Comparison of ENCODE assay signal across 2 cellular contexts in the genomic region with DNA sequence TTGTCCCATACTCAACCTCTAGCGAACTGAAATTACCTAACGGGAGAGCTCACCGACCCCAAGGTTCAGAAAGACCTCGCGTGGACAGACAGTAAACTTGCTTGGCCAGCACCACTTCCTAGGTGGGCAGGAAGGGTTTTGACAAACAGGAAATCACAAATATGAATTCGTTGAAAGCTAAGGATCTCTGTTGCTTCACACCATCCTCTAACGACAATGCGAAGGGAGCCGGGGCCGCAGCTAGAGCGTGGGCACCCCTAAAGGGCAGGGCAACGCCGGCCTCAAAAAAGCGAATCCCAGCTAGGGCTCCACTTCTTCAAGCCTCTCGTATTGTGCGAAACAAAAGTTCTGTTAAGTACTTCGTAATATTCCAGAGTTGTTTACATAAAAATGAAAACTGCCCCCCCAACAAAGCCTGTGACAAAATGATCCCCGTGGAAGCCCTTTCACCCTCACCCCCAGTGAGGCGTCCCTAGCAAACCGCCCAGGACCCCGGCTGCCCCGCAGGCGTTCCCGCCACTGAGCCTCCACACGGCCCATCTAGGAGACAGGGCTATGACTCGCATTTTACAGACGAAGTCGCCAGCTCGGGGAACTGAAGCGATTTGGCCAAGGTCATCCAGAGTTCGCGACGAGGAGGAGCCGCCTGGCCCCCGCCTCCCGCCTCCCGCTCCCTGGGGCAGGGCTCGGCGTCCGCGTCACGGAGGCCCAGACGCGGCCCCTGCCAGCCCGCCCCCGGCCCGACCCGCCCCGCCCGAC.
TF ChIP-seq lines count a peak whose summit lies in the region.

No MANE protein-coding gene starts in this region.

TF ChIP-seq in HEK293, 187 proteins besides CTCF, POLR2A, EP300 and RAD21:
- no peak for TF ChIP-seq ZBTB1 (tag by site-specific recombination; IDR thresholded peaks at IDR 0.05)
- no peak for TF ChIP-seq ZNF133 (tag by site-specific recombination; IDR thresholded peaks at IDR 0.05)
- peak; percentile 40; the same call in 1 of the 2 replicates for TF ChIP-seq SP2 (tag by site-specific recombination; IDR thresholded peaks at IDR 0.05)
- no peak for TF ChIP-seq ZNF239 (tag by site-specific recombination; IDR thresholded peaks at IDR 0.05)
- no peak for TF ChIP-seq ZNF777 (tag by site-specific recombination; IDR thresholded peaks at IDR 0.05; ENCODE audit: borderline replicate concordance)
- TF ChIP-seq, protein P1, sequence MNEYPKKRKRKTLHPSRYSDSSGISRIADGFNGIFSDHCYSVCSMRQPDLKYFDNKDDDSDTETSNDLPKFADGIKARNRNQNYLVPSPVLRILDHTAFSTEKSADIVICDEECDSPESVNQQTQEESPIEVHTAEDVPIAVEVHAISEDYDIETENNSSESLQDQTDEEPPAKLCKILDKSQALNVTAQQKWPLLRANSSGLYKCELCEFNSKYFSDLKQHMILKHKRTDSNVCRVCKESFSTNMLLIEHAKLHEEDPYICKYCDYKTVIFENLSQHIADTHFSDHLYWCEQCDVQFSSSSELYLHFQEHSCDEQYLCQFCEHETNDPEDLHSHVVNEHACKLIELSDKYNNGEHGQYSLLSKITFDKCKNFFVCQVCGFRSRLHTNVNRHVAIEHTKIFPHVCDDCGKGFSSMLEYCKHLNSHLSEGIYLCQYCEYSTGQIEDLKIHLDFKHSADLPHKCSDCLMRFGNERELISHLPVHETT (tag by site-specific recombination; IDR thresholded peaks at IDR 0.05), result no peak
- peak; percentile 66 for TF ChIP-seq GLIS2 (tag by site-specific recombination; IDR thresholded peaks at IDR 0.05)
- peak; percentile 57; the same call in 1 of the 2 replicates for TF ChIP-seq ZNF335 (tag by site-specific recombination; conservative IDR thresholded peaks at IDR 0.05)
- TF ChIP-seq ZNF37A (tag by site-specific recombination; IDR thresholded peaks at IDR 0.05), result peak; percentile 94

TF ChIP-seq in K562, 482 proteins besides CTCF, POLR2A, EP300 and RAD21 (continues in another document):
- peak; percentile 76 for TF ChIP-seq NFE2 (IDR thresholded peaks at IDR 0.05; ENCODE audit: low read depth)
- peak; percentile 96 for TF ChIP-seq GTF2E2 (tag; IDR thresholded peaks at IDR 0.05)
- TF ChIP-seq, protein P2, sequence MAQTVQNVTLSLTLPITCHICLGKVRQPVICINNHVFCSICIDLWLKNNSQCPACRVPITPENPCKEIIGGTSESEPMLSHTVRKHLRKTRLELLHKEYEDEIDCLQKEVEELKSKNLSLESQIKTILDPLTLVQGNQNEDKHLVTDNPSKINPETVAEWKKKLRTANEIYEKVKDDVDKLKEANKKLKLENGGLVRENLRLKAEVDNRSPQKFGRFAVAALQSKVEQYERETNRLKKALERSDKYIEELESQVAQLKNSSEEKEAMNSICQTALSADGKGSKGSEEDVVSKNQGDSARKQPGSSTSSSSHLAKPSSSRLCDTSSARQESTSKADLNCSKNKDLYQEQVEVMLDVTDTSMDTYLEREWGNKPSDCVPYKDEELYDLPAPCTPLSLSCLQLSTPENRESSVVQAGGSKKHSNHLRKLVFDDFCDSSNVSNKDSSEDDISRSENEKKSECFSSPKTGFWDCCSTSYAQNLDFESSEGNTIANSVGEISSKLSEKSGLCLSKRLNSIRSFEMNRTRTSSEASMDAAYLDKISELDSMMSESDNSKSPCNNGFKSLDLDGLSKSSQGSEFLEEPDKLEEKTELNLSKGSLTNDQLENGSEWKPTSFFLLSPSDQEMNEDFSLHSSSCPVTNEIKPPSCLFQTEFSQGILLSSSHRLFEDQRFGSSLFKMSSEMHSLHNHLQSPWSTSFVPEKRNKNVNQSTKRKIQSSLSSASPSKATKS (CRISPR knock-in tag; IDR thresholded peaks at IDR 0.05), result no peak
- no peak for TF ChIP-seq BACH1 (tag; IDR thresholded peaks at IDR 0.05)
- TF ChIP-seq SMAD4 (CRISPR knock-in tag; conservative IDR thresholded peaks at IDR 0.05), result peak; percentile 14
- TF ChIP-seq, protein P3, sequence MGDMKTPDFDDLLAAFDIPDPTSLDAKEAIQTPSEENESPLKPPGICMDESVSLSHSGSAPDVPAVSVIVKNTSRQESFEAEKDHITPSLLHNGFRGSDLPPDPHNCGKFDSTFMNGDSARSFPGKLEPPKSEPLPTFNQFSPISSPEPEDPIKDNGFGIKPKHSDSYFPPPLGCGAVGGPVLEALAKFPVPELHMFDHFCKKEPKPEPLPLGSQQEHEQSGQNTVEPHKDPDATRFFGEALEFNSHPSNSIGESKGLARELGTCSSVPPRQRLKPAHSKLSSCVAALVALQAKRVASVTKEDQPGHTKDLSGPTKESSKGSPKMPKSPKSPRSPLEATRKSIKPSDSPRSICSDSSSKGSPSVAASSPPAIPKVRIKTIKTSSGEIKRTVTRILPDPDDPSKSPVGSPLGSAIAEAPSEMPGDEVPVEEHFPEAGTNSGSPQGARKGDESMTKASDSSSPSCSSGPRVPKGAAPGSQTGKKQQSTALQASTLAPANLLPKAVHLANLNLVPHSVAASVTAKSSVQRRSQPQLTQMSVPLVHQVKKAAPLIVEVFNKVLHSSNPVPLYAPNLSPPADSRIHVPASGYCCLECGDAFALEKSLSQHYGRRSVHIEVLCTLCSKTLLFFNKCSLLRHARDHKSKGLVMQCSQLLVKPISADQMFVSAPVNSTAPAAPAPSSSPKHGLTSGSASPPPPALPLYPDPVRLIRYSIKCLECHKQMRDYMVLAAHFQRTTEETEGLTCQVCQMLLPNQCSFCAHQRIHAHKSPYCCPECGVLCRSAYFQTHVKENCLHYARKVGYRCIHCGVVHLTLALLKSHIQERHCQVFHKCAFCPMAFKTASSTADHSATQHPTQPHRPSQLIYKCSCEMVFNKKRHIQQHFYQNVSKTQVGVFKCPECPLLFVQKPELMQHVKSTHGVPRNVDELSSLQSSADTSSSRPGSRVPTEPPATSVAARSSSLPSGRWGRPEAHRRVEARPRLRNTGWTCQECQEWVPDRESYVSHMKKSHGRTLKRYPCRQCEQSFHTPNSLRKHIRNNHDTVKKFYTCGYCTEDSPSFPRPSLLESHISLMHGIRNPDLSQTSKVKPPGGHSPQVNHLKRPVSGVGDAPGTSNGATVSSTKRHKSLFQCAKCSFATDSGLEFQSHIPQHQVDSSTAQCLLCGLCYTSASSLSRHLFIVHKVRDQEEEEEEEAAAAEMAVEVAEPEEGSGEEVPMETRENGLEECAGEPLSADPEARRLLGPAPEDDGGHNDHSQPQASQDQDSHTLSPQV (IDR thresholded peaks at IDR 0.05), result peak; percentile 11
- no peak for TF ChIP-seq NR4A1 (CRISPR knock-in tag; IDR thresholded peaks at IDR 0.05)
- TF ChIP-seq NR4A1 (tag; IDR thresholded peaks at IDR 0.05), result 0 out of 2 replicates have a peak, but pooled peaks have one; percentile 29
- TF ChIP-seq ZNF511 (CRISPR knock-in tag; IDR thresholded peaks at IDR 0.05), result peak; percentile 74
- TF ChIP-seq, protein P4, sequence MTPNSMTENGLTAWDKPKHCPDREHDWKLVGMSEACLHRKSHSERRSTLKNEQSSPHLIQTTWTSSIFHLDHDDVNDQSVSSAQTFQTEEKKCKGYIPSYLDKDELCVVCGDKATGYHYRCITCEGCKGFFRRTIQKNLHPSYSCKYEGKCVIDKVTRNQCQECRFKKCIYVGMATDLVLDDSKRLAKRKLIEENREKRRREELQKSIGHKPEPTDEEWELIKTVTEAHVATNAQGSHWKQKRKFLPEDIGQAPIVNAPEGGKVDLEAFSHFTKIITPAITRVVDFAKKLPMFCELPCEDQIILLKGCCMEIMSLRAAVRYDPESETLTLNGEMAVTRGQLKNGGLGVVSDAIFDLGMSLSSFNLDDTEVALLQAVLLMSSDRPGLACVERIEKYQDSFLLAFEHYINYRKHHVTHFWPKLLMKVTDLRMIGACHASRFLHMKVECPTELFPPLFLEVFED (CRISPR knock-in tag; conservative IDR thresholded peaks at IDR 0.05), result 0 out of 2 replicates have a peak, but pooled peaks have one; percentile 12
- peak; percentile 12 for TF ChIP-seq HDAC3 (IDR thresholded peaks at IDR 0.05; ENCODE audit: borderline replicate concordance, partially characterized antibody)
- TF ChIP-seq TAF7 (tag; IDR thresholded peaks at IDR 0.05), result peak; percentile 50; the same call in 1 of the 2 replicates
- TF ChIP-seq, protein P5, sequence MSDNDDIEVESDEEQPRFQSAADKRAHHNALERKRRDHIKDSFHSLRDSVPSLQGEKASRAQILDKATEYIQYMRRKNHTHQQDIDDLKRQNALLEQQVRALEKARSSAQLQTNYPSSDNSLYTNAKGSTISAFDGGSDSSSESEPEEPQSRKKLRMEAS (CRISPR knock-in tag; IDR thresholded peaks at IDR 0.05), result 0 out of 2 replicates have a peak, but pooled peaks have one; percentile 1
- TF ChIP-seq NBN (IDR thresholded peaks at IDR 0.05; ENCODE audit: low read depth), result 0 out of 2 replicates have a peak, but pooled peaks have one; percentile 16
- peak; percentile 2 for TF ChIP-seq RBM22 (IDR thresholded peaks at IDR 0.05; ENCODE audit: low read depth, low read length, poor library complexity, severe bottlenecking)
- TF ChIP-seq TAF9B (IDR thresholded peaks at IDR 0.05; ENCODE audit: partially characterized antibody), result peak; percentile 12
- TF ChIP-seq RCOR1 (IDR thresholded peaks at IDR 0.05; ENCODE audit: borderline replicate concordance in 1 of 2, low read depth in 2 of 2, low read length in 2 of 2), result peak in 1 of 2 experiments; percentile 38; a peak in 2 of 4 replicates
- peak in 1 of 2 experiments; percentile 61; a peak in 1 of 4 replicates for TF ChIP-seq SIN3A (IDR thresholded peaks at IDR 0.05; ENCODE audit: borderline replicate concordance in 2 of 2, control insufficient read depth in 1 of 2, low read depth in 2 of 2, low read length in 2 of 2)
- peak; percentile 56; the same call in 1 of the 2 replicates for TF ChIP-seq CHCHD3 (CRISPR knock-in tag; IDR thresholded peaks at IDR 0.05)
- TF ChIP-seq, protein P6, sequence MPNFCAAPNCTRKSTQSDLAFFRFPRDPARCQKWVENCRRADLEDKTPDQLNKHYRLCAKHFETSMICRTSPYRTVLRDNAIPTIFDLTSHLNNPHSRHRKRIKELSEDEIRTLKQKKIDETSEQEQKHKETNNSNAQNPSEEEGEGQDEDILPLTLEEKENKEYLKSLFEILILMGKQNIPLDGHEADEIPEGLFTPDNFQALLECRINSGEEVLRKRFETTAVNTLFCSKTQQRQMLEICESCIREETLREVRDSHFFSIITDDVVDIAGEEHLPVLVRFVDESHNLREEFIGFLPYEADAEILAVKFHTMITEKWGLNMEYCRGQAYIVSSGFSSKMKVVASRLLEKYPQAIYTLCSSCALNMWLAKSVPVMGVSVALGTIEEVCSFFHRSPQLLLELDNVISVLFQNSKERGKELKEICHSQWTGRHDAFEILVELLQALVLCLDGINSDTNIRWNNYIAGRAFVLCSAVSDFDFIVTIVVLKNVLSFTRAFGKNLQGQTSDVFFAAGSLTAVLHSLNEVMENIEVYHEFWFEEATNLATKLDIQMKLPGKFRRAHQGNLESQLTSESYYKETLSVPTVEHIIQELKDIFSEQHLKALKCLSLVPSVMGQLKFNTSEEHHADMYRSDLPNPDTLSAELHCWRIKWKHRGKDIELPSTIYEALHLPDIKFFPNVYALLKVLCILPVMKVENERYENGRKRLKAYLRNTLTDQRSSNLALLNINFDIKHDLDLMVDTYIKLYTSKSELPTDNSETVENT (CRISPR knock-in tag; IDR thresholded peaks at IDR 0.05), result peak; percentile 70; the same call in 1 of the 2 replicates
- TF ChIP-seq KLF1 (tag; IDR thresholded peaks at IDR 0.05), result 0 out of 2 replicates have a peak, but pooled peaks have one; percentile 9
- TF ChIP-seq SUPT5H (IDR thresholded peaks at IDR 0.05), result peak; percentile 80
- TF ChIP-seq, protein P7, sequence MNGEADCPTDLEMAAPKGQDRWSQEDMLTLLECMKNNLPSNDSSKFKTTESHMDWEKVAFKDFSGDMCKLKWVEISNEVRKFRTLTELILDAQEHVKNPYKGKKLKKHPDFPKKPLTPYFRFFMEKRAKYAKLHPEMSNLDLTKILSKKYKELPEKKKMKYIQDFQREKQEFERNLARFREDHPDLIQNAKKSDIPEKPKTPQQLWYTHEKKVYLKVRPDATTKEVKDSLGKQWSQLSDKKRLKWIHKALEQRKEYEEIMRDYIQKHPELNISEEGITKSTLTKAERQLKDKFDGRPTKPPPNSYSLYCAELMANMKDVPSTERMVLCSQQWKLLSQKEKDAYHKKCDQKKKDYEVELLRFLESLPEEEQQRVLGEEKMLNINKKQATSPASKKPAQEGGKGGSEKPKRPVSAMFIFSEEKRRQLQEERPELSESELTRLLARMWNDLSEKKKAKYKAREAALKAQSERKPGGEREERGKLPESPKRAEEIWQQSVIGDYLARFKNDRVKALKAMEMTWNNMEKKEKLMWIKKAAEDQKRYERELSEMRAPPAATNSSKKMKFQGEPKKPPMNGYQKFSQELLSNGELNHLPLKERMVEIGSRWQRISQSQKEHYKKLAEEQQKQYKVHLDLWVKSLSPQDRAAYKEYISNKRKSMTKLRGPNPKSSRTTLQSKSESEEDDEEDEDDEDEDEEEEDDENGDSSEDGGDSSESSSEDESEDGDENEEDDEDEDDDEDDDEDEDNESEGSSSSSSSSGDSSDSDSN (IDR thresholded peaks at IDR 0.05; ENCODE audit: borderline replicate concordance in 1 of 2, low read depth in 2 of 2, low read length in 2 of 2), result peak in 1 of 2 experiments; percentile 75; a peak in 1 of 4 replicates
- TF ChIP-seq YY1 (IDR thresholded peaks at IDR 0.05; ENCODE audit: borderline replicate concordance in 1 of 3, control insufficient read depth in 1 of 3, extremely low read depth in 1 of 3, insufficient read depth in 3 of 3, insufficient read length in 1 of 3, insufficient replicate concordance in 2 of 3, low read depth in 1 of 3, low read length in 2 of 3), result peak in 2 of 3 experiments; percentile 80 to 92
- peak; percentile 97 for TF ChIP-seq KDM5B (IDR thresholded peaks at IDR 0.05; ENCODE audit: insufficient replicate concordance, low read depth, low read length)
- TF ChIP-seq, protein P8, sequence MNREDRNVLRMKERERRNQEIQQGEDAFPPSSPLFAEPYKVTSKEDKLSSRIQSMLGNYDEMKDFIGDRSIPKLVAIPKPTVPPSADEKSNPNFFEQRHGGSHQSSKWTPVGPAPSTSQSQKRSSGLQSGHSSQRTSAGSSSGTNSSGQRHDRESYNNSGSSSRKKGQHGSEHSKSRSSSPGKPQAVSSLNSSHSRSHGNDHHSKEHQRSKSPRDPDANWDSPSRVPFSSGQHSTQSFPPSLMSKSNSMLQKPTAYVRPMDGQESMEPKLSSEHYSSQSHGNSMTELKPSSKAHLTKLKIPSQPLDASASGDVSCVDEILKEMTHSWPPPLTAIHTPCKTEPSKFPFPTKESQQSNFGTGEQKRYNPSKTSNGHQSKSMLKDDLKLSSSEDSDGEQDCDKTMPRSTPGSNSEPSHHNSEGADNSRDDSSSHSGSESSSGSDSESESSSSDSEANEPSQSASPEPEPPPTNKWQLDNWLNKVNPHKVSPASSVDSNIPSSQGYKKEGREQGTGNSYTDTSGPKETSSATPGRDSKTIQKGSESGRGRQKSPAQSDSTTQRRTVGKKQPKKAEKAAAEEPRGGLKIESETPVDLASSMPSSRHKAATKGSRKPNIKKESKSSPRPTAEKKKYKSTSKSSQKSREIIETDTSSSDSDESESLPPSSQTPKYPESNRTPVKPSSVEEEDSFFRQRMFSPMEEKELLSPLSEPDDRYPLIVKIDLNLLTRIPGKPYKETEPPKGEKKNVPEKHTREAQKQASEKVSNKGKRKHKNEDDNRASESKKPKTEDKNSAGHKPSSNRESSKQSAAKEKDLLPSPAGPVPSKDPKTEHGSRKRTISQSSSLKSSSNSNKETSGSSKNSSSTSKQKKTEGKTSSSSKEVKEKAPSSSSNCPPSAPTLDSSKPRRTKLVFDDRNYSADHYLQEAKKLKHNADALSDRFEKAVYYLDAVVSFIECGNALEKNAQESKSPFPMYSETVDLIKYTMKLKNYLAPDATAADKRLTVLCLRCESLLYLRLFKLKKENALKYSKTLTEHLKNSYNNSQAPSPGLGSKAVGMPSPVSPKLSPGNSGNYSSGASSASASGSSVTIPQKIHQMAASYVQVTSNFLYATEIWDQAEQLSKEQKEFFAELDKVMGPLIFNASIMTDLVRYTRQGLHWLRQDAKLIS (CRISPR knock-in tag; IDR thresholded peaks at IDR 0.05), result peak; percentile 76; the same call in 1 of the 2 replicates
- peak; percentile 54; the same call in 1 of the 2 replicates for TF ChIP-seq PML (IDR thresholded peaks at IDR 0.05; ENCODE audit: low read length)
